In genomic region chr15:100253640-100254039, GRCh38 we compare ENCODE assay signal across 28 cellular contexts.
"Had no signal": no experiment of that assay in that cellular context is flagged by ENCODE, and none has a peak within 500 bp of the region (broad histone marks: within the 10 kb centered on the region; RNA-seq: fewer than 3 reads in every experiment).

No MANE protein-coding gene starts in this region.

- H3K4me3 Mint-ChIP-seq: activated CD8-positive, alpha-beta T cell treated with anti-CD3 and anti-CD28 coated beads for 36 hours; activated naive CD8-positive, alpha-beta T cell; activated T-cell treated with anti-CD3 and anti-CD28 coated beads, Interleukin-2, amount 50 U/mL, for 24 hours; activated T-helper 17 cell treated with anti-CD3 and anti-CD28 coated beads, Interleukin-2, amount 50 U/mL, for 72 hours; dendritic cell treated with granulocyte-macrophage colony-stimulating factor and Interleukin-4, amounts not matched to agents 40 ng/mL and 50 ng/mL, for 4 days; natural killer cell treated with Interleukin-12 subunit alpha and Interleukin-12 subunit beta and Interleukin-15 and Interleukin-18, amount 100 ng/mL, for 72 hours; stimulated activated naive B cell treated with anti-CD40 and anti-IgM and Interleukin-4, amounts not matched to agents 10 μg/mL and 1 μg/mL and 100 μg/mL, for 72 hours had no signal

- H3K4me1 ChIP-seq: stomach, upper lobe of left lung had no signal

- H3K27ac Mint-ChIP-seq: activated CD8-positive, alpha-beta T cell treated with anti-CD3 and anti-CD28 coated beads for 36 hours; activated naive CD8-positive, alpha-beta T cell; activated T-cell treated with anti-CD3 and anti-CD28 coated beads, Interleukin-2, amount 50 U/mL, for 24 hours; activated T-helper 17 cell treated with anti-CD3 and anti-CD28 coated beads, Interleukin-2, amount 50 U/mL, for 72 hours; dendritic cell treated with granulocyte-macrophage colony-stimulating factor and Interleukin-4, amounts not matched to agents 40 ng/mL and 50 ng/mL, for 4 days; natural killer cell treated with Interleukin-12 subunit alpha and Interleukin-12 subunit beta and Interleukin-15 and Interleukin-18, amount 100 ng/mL, for 72 hours; stimulated activated naive B cell treated with anti-CD40 and anti-IgM and Interleukin-4, amounts not matched to agents 10 μg/mL and 1 μg/mL and 100 μg/mL, for 72 hours had no signal

- H3K27me3 ChIP-seq: esophagus squamous epithelium, heart right ventricle, stomach, thyroid gland, upper lobe of left lung had no signal

- H3K36me3 ChIP-seq: heart right ventricle, thyroid gland, upper lobe of left lung had no signal

- H3K36me3 Mint-ChIP-seq: natural killer cell treated with Interleukin-12 subunit alpha and Interleukin-12 subunit beta and Interleukin-15 and Interleukin-18, amount 100 ng/mL, for 72 hours; stimulated activated naive B cell treated with anti-CD40 and anti-IgM and Interleukin-4, amounts not matched to agents 10 μg/mL and 1 μg/mL and 100 μg/mL, for 72 hours had no signal

- H3K27me3 Mint-ChIP-seq: activated CD8-positive, alpha-beta T cell treated with anti-CD3 and anti-CD28 coated beads for 36 hours; activated naive CD8-positive, alpha-beta T cell; activated T-cell treated with anti-CD3 and anti-CD28 coated beads, Interleukin-2, amount 50 U/mL, for 24 hours; activated T-helper 17 cell treated with anti-CD3 and anti-CD28 coated beads, Interleukin-2, amount 50 U/mL, for 72 hours; dendritic cell treated with granulocyte-macrophage colony-stimulating factor and Interleukin-4, amounts not matched to agents 40 ng/mL and 50 ng/mL, for 4 days had no signal

- DNase-seq: activated CD4-positive, alpha-beta T cell treated with anti-CD3 and anti-CD28 coated beads, Interleukin-2, amount 50 U/mL, for 1 hour; activated CD4-positive, CD25-positive, alpha-beta regulatory T cell treated with anti-CD3 and anti-CD28 coated beads, Interleukin-2, amount 50 U/mL, for 72 hours; activated CD8-positive, alpha-beta T cell treated with anti-CD3 and anti-CD28 coated beads for 36 hours; activated naive CD4-positive, alpha-beta T cell treated with Interleukin-2 at 50 U/mL for 16 hours; activated T-cell treated with anti-CD3 and anti-CD28 coated beads, Interleukin-2, amount 50 U/mL, for 24 hours; amniotic stem cell; central memory CD4-positive, alpha-beta T cell; effector CD4-positive, alpha-beta T cell; esophagus squamous epithelium; foreskin melanocyte; heart right ventricle; mesendoderm; right cardiac atrium; stimulated activated CD4-positive, alpha-beta T cell treated with anti-CD3 and anti-CD28 coated beads, Interleukin-15, amount 100 ng/mL, for 24 hours; stimulated activated CD4-positive, alpha-beta T cell treated with anti-CD3 and anti-CD28 coated beads, Interleukin-2, amount 100 ng/mL, for 24 hours; stimulated activated naive B cell treated with anti-CD40 and anti-IgM and Interleukin-4, amounts not matched to agents 10 μg/mL and 1 μg/mL and 100 μg/mL, for 72 hours; stomach; T-helper 2 cell; thyroid gland had no signal

- H3K9me3 ChIP-seq: esophagus squamous epithelium, heart right ventricle, mucosa of descending colon, stomach, thyroid gland, upper lobe of left lung had no signal

- H3K4me3 ChIP-seq: esophagus squamous epithelium, heart right ventricle, lung, mucosa of descending colon, stomach, thyroid gland, upper lobe of left lung had no signal

- H3K9me3 Mint-ChIP-seq: activated CD8-positive, alpha-beta T cell treated with anti-CD3 and anti-CD28 coated beads for 36 hours; activated T-cell treated with anti-CD3 and anti-CD28 coated beads, Interleukin-2, amount 50 U/mL, for 24 hours; natural killer cell treated with Interleukin-12 subunit alpha and Interleukin-12 subunit beta and Interleukin-15 and Interleukin-18, amount 100 ng/mL, for 72 hours had no signal

- H3K4me1 Mint-ChIP-seq: activated T-helper 17 cell treated with anti-CD3 and anti-CD28 coated beads, Interleukin-2, amount 50 U/mL, for 72 hours; stimulated activated naive B cell treated with anti-CD40 and anti-IgM and Interleukin-4, amounts not matched to agents 10 μg/mL and 1 μg/mL and 100 μg/mL, for 72 hours had no signal

- H3K27ac ChIP-seq: epithelial cell of prostate, esophagus squamous epithelium, heart right ventricle, stomach, thyroid gland, upper lobe of left lung had no signal

- ATAC-seq: activated CD8-positive, alpha-beta T cell treated with anti-CD3 and anti-CD28 coated beads for 36 hours; activated T-helper 17 cell treated with anti-CD3 and anti-CD28 coated beads, Interleukin-2, amount 50 U/mL, for 72 hours; heart right ventricle; left lobe of liver; natural killer cell treated with Interleukin-12 subunit alpha and Interleukin-12 subunit beta and Interleukin-15 and Interleukin-18, amount 100 ng/mL, for 72 hours; right cardiac atrium; stimulated activated naive B cell treated with anti-CD40 and anti-IgM and Interleukin-4, amounts not matched to agents 10 μg/mL and 1 μg/mL and 100 μg/mL, for 72 hours had no signal
